Comparison of ENCODE assay signal across 11 cellular contexts in genomic region chr14:64680013-64680674, GRCh38. TPM values are rescaled to one million over a fixed set of nuclear protein-coding genes. Genes with fewer than 3 reads are reported as not detected.
A peak's percentile ranks its signal among the peaks of the same experiment; 100 is the strongest.
DNase-seq lines count a peak whose midpoint lies in the region; ATAC-seq and TF ChIP-seq lines count a peak whose summit lies in the region.
"Had no signal": no experiment of that assay in that cellular context is flagged by ENCODE, and none has a peak within 500 bp of the region (broad histone marks: within the 10 kb centered on the region; RNA-seq: fewer than 3 reads in every experiment).

No MANE protein-coding gene starts in this region.

- no peaks in the 10 kb centered on the region for H3K36me3 ChIP-seq in PC-9 (ENCODE audit: low read depth)
- H3K36me3 ChIP-seq in smooth muscle cell (ENCODE audit: low read depth), result no peaks in the 10 kb centered on the region
- H3K36me3 ChIP-seq in H7 (replicated peaks; ENCODE audit: control insufficient read depth, insufficient read depth, low read length), result no peaks in the 10 kb centered on the region

- no peaks in the 10 kb centered on the region for H3K36me3 Mint-ChIP-seq in naive thymus-derived CD8-positive, alpha-beta T cell
- H3K36me3 Mint-ChIP-seq: memory B cell had no signal

- H3K4me2 ChIP-seq in PC-9, result no peak overlapping the region
- no peak overlapping the region for H3K4me2 ChIP-seq in smooth muscle cell

- H3K27me3 ChIP-seq in PC-9 (ENCODE audit: insufficient read depth, low read depth) (no peaks in the 10 kb centered on the region), right cardiac atrium (ENCODE audit: control insufficient read depth, insufficient read depth) (no peaks in the 10 kb centered on the region), smooth muscle cell (ENCODE audit: low read depth) (no peaks in the 10 kb centered on the region), H7 (ENCODE audit: control insufficient read depth, insufficient read depth, low read length) (no peaks in the 10 kb centered on the region; the same call in 1 of the 2 replicates)

- no peak overlapping the region for H3K9ac ChIP-seq in smooth muscle cell (ENCODE audit: low read depth)

- peak; percentile 54 for DNase-seq in HK-2 (ENCODE audit: unreplicated experiment)
- peak; percentile 55 to 61 for DNase-seq in PC-9
- peak; percentile 31 to 78 (median 70) for DNase-seq in right cardiac atrium
- no peak for DNase-seq in smooth muscle cell (lab: John Stamatoyannopoulos, UW; ENCODE audit: unreplicated experiment)
- DNase-seq in H7, result no peak
- no peak for DNase-seq in iPS-NIHi11 (ENCODE audit: low spot score)
- no peak for DNase-seq in naive thymus-derived CD8-positive, alpha-beta T cell
- DNase-seq: GF-D8 had no signal

- H3K4me3 ChIP-seq in PC-9 (no peak overlapping the region), right cardiac atrium (ENCODE audit: low read length) (no peak overlapping the region), smooth muscle cell (no peak overlapping the region), H7 (ENCODE audit: insufficient read depth, low read depth, low read length) (no peak overlapping the region)

- H3K4me1 ChIP-seq in PC-9 (replicated peaks; ENCODE audit: insufficient read depth), result peaks cover 13% of the 10 kb centered on the region
- peaks cover 6% of the 10 kb centered on the region for H3K4me1 ChIP-seq in right cardiac atrium (ENCODE audit: control insufficient read depth, insufficient read depth, low read length)
- peaks cover 16% of the 10 kb centered on the region for H3K4me1 ChIP-seq in smooth muscle cell (ENCODE audit: low read depth)

- BruUV-seq in PC-9 (replicated peaks; lab: Mats Ljungman, UMichigan), result no TSS peak

- H3K9me2 ChIP-seq in PC-9 (ENCODE audit: insufficient read depth), result no peaks in the 10 kb centered on the region

- H3K27ac ChIP-seq in PC-9, result no peak overlapping the region
- H3K27ac ChIP-seq in right cardiac atrium (ENCODE audit: low read length), result peak overlapping the region; percentile 3
- peak overlapping the region; percentile 66 for H3K27ac ChIP-seq in smooth muscle cell (ENCODE audit: low read depth)
- H3K27ac ChIP-seq: HL-60 had no signal

- POLR2A ChIA-PET in PC-9 (lab: Charles Lee; ENCODE audit: unreplicated experiment), result interaction anchor here (0.6 to 0.7 kb wide), 2 partner anchors 8 to 259 kb away, joined by 5 to 7 read pairs; no protein-coding TSS in a partner anchor
- POLR2A ChIA-PET in naive thymus-derived CD8-positive, alpha-beta T cell (lab: Charles Lee), result no interaction called here

- WGBS in right cardiac atrium, result 68% methylated on average over 9 of the region's 9 CpGs
- WGBS in smooth muscle cell (ENCODE audit: low lambda C conversion rate), result 46% methylated on average over 9 of the region's 9 CpGs

- H3F3A ChIP-seq in PC-9 (ENCODE audit: insufficient read depth, low read depth), result peaks cover 14% of the 10 kb centered on the region; the same call in 1 of the 2 replicates
- H3F3A ChIP-seq in smooth muscle cell (ENCODE audit: low read depth), result peaks cover 20% of the 10 kb centered on the region

- no peak overlapping the region for H3K27ac Mint-ChIP-seq in naive thymus-derived CD8-positive, alpha-beta T cell
- H3K27ac Mint-ChIP-seq: memory B cell had no signal

- H2AFZ ChIP-seq in PC-9 (no peak overlapping the region), smooth muscle cell (ENCODE audit: low read depth) (peak overlapping the region; percentile 76)

- no peaks in the 10 kb centered on the region for H3K9me3 ChIP-seq in PC-9 (ENCODE audit: insufficient read depth, low read depth)
- no peaks in the 10 kb centered on the region for H3K9me3 ChIP-seq in right cardiac atrium (ENCODE audit: control insufficient read depth, low read length)
- H3K9me3 ChIP-seq in smooth muscle cell (replicated peaks; ENCODE audit: low read depth), result no peaks in the 10 kb centered on the region

- H3K9me3 Mint-ChIP-seq in naive thymus-derived CD8-positive, alpha-beta T cell, result no peaks in the 10 kb centered on the region
- H3K9me3 Mint-ChIP-seq: memory B cell had no signal

- H3K79me2 ChIP-seq in PC-9 (ENCODE audit: low read depth) (no peaks in the 10 kb centered on the region), smooth muscle cell (ENCODE audit: low read depth) (no peaks in the 10 kb centered on the region)

- CTCF ChIA-PET in PC-9 (lab: Charles Lee), result interaction anchor here (1.1 kb wide), 1 partner anchor 212 kb away, joined by 3 read pairs; no protein-coding TSS in a partner anchor

- H3K4me1 Mint-ChIP-seq in naive thymus-derived CD8-positive, alpha-beta T cell, result peaks cover 0 to 4% (median 1%) of the 10 kb centered on the region in 4 donors

- no peak for ATAC-seq in right cardiac atrium
- ATAC-seq in naive thymus-derived CD8-positive, alpha-beta T cell, result no peak
- ATAC-seq in HG03196 (IDR thresholded peaks at IDR 0.05; ENCODE audit: unreplicated experiment), result no peak

- peaks cover 0 to 4% (median 0%) of the 10 kb centered on the region in 5 donors for H3K27me3 Mint-ChIP-seq in naive thymus-derived CD8-positive, alpha-beta T cell

- no peak overlapping the region for H3K4me3 Mint-ChIP-seq in naive thymus-derived CD8-positive, alpha-beta T cell
- H3K4me3 Mint-ChIP-seq: memory B cell had no signal

- no peaks in the 10 kb centered on the region for H4K20me1 ChIP-seq in PC-9 (ENCODE audit: insufficient read depth)
- no peaks in the 10 kb centered on the region for H4K20me1 ChIP-seq in smooth muscle cell (ENCODE audit: low read depth)

- TF ChIP-seq CTCF in PC-9 (conservative IDR thresholded peaks at IDR 0.05) (no peak), smooth muscle cell (IDR thresholded peaks at IDR 0.05; ENCODE audit: borderline replicate concordance, insufficient read depth, poor library complexity, severe bottlenecking) (no peak)

- intact Hi-C loops in PC-9 (cut with micrococcal nuclease; ENCODE audit: unreplicated experiment) (loop anchor here (1.0 kb wide), 1 partner anchor 19 kb away; no protein-coding TSS in a partner anchor), right cardiac atrium (cut with DNase I) (no loop called here)

RNA-seq across cellular contexts. Expression of gene PLEKHG3, which starts 24.1 kb away (rescaled TPM):
- total RNA-seq in PC-9 (2021), result 59.3 and 61.7 TPM in 2 replicates
- 10 to 100 TPM; 35.7 to 58.7 (median 50.6) TPM for total RNA-seq in right cardiac atrium
- 12.6 TPM for polyA plus RNA-seq in right cardiac atrium
- 15.6 and 17.6 TPM in 2 replicates for total RNA-seq in smooth muscle cell
- polyA plus RNA-seq in smooth muscle cell, result 18.3 and 21.9 TPM in 2 replicates
- 36.7 and 47.0 TPM in 2 replicates for total RNA-seq in H7 (2014; rRNA removed; shearing (Covaris generic))
- total RNA-seq in naive thymus-derived CD8-positive, alpha-beta T cell, result 1 to 10 TPM in 1 of 2 experiments, under 1 TPM in 1; 0.55 to 1.4 TPM
- polyA plus RNA-seq in naive thymus-derived CD8-positive, alpha-beta T cell, result 10 to 100 TPM in 1 of 3 donors, 1 to 10 TPM in 2; 1.2 to 12.2 (median 1.6) TPM

Comparison
In these comparisons a context has a peak if more than half of its experiments do, and no peak if none do; other contexts are left out.
1. DNase-seq: peak in HK-2 (single experiment), PC-9 (2 of 2) and right cardiac atrium (3 of 3); none in smooth muscle cell (single experiment), H7 (single experiment), iPS-NIHi11 (single experiment) and naive thymus-derived CD8-positive, alpha-beta T cell (0 of 10).